2 cellular contexts compared by ENCODE assay signal in genomic region chr3:15081960-15082664, GRCh38.
TF ChIP-seq lines count a peak whose summit lies in the region.

No MANE protein-coding gene starts in this region.

TF ChIP-seq in HCT116, 20 proteins besides CTCF, POLR2A, EP300 and RAD21:
- TF ChIP-seq SIN3A (IDR thresholded peaks at IDR 0.05; ENCODE audit: low read depth) (no peak), CEBPB (IDR thresholded peaks at IDR 0.05; ENCODE audit: low read depth) (peak; percentile 72), SRF (IDR thresholded peaks at IDR 0.05; ENCODE audit: low read depth) (no peak), SP1 (IDR thresholded peaks at IDR 0.05; ENCODE audit: low read depth) (no peak), ELF1 (IDR thresholded peaks at IDR 0.05; ENCODE audit: borderline replicate concordance, low read depth) (no peak), REST (IDR thresholded peaks at IDR 0.05; ENCODE audit: low read depth) (no peak)

TF ChIP-seq in HepG2, 621 proteins besides CTCF, POLR2A, EP300 and RAD21:
- TF ChIP-seq ZNF446 (CRISPR knock-in tag; IDR thresholded peaks at IDR 0.05) (no peak), CEBPB (IDR thresholded peaks at IDR 0.05; ENCODE audit: borderline replicate concordance, low read depth, low read length) (peak; percentile 32; the same call in 1 of the 2 replicates)
TF ChIP-seq in HepG2: peak in this region for 1.
